ENCODE assay signal across 37 cellular contexts in the genomic region with DNA sequence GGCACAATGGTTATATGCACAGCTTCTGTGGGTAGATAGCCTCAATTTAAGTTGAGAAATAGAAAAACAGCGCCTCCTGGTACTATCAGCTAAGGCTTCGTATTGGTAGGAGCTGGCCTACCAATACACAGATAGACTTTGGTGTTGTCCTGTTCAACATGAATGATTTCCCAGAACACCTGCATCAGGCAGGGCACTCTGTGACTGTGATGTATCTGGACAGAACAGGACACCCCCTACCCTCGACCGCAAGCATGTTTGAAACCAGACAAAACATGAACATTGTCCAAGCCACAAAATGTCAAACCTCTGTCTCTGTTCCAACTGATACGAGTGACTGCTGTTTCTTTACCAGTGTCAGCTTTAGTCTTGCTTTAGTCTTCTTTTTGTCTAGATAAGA.
"Had no signal": no experiment of that assay in that cellular context is flagged by ENCODE, and none has a peak within 500 bp of the region (broad histone marks: within the 10 kb centered on the region; RNA-seq: fewer than 3 reads in every experiment).

No MANE protein-coding gene starts in this region.

- H3K9me3 Mint-ChIP-seq: activated naive CD4-positive, alpha-beta T cell treated with anti-CD3 and anti-CD28 coated beads, Interleukin-2, amount 50 U/mL, for 24 hours; activated T-cell treated with anti-CD3 and anti-CD28 coated beads, Interleukin-2, amount 50 U/mL, for 4 hours; central memory CD8-positive, alpha-beta T cell had no signal

- H3K4me1 ChIP-seq: adrenal gland, ascending aorta, body of pancreas, breast epithelium had no signal

- H3K4me3 ChIP-seq: adrenal gland, ascending aorta, body of pancreas, breast epithelium, cardiac muscle cell had no signal

- H3K36me3 Mint-ChIP-seq: activated naive CD4-positive, alpha-beta T cell treated with anti-CD3 and anti-CD28 coated beads, Interleukin-2, amount 10 ng/mL, durations not matched to agents 7 days and 5 days; activated naive CD4-positive, alpha-beta T cell treated with anti-CD3 and anti-CD28 coated beads, Interleukin-2, amount 50 U/mL, for 24 hours; activated naive CD4-positive, alpha-beta T cell treated with anti-CD3 and anti-CD28 coated beads, Interleukin-2, amount 50 U/mL, for 72 hours; activated naive CD8-positive, alpha-beta T cell; activated naive CD8-positive, alpha-beta T cell treated with anti-CD3 and anti-CD28 coated beads for 36 hours; activated naive CD8-positive, alpha-beta T cell treated with anti-CD3 and anti-CD28 coated beads, Interleukin-2, amount 10 ng/mL, durations not matched to agents 7 days and 5 days; brain had no signal

- H3K27ac ChIP-seq: adrenal gland, ascending aorta, body of pancreas, brain microvascular endothelial cell, breast epithelium, cardiac muscle cell had no signal

- H3K27me3 ChIP-seq: adrenal gland, ascending aorta, body of pancreas, brain microvascular endothelial cell, breast epithelium, cardiac muscle cell had no signal

- H3K4me1 Mint-ChIP-seq: activated naive CD4-positive, alpha-beta T cell treated with anti-CD3 and anti-CD28 coated beads, Interleukin-2, amount 10 ng/mL, durations not matched to agents 7 days and 5 days; activated naive CD4-positive, alpha-beta T cell treated with anti-CD3 and anti-CD28 coated beads, Interleukin-2, amount 50 U/mL, for 24 hours; activated naive CD8-positive, alpha-beta T cell treated with anti-CD3 and anti-CD28 coated beads for 36 hours; activated naive CD8-positive, alpha-beta T cell treated with anti-CD3 and anti-CD28 coated beads, Interleukin-2, amount 10 ng/mL, durations not matched to agents 7 days and 5 days; activated naive CD8-positive, alpha-beta T cell treated with anti-CD3 and anti-CD28 coated beads, Interleukin-2, amount 50 U/mL, for 24 hours; activated T-helper 17 cell treated with anti-CD3 and anti-CD28 coated beads, Interleukin-2, amount 50 U/mL, for 72 hours; central memory CD8-positive, alpha-beta T cell had no signal

- H3K4me3 Mint-ChIP-seq: activated naive CD4-positive, alpha-beta T cell treated with anti-CD3 and anti-CD28 coated beads for 36 hours; activated naive CD4-positive, alpha-beta T cell treated with anti-CD3 and anti-CD28 coated beads, Interleukin-2, amount 10 ng/mL, durations not matched to agents 7 days and 5 days; activated naive CD4-positive, alpha-beta T cell treated with anti-CD3 and anti-CD28 coated beads, Interleukin-2, amount 50 U/mL, for 24 hours; activated naive CD8-positive, alpha-beta T cell; activated naive CD8-positive, alpha-beta T cell treated with anti-CD3 and anti-CD28 coated beads for 36 hours; activated naive CD8-positive, alpha-beta T cell treated with anti-CD3 and anti-CD28 coated beads, Interleukin-2, amount 10 ng/mL, durations not matched to agents 7 days and 5 days; activated naive CD8-positive, alpha-beta T cell treated with anti-CD3 and anti-CD28 coated beads, Interleukin-2, amount 50 U/mL, for 24 hours; activated T-cell treated with anti-CD3 and anti-CD28 coated beads, Interleukin-2, amount 50 U/mL, for 24 hours; activated T-cell treated with anti-CD3 and anti-CD28 coated beads, Interleukin-2, amount 50 U/mL, for 4 hours; activated T-cell treated with anti-CD3 and anti-CD28 coated beads, Interleukin-2, amount 50 U/mL, for 72 hours; activated T-helper 1 cell treated with anti-CD3 and anti-CD28 coated beads, Interleukin-12 subunit alpha, Interleukin-12 subunit beta, Interleukin-2, Interleukin-4 antibody, amounts not matched to agents 30 ng/mL and 10 ng/mL and 1 ng/mL, durations not matched to agents 14 hours and 24 hours and 36 hours; activated T-helper 17 cell treated with anti-CD3 and anti-CD28 coated beads, Interleukin-2, amount 50 U/mL, for 72 hours; brain; central memory CD8-positive, alpha-beta T cell had no signal

- H3K27me3 Mint-ChIP-seq: activated naive CD4-positive, alpha-beta T cell treated with anti-CD3 and anti-CD28 coated beads, Interleukin-2, amount 50 U/mL, for 24 hours; activated naive CD8-positive, alpha-beta T cell; activated T-cell treated with anti-CD3 and anti-CD28 coated beads, Interleukin-2, amount 50 U/mL, for 24 hours had no signal

- DNase-seq: activated effector memory CD4-positive, alpha-beta T cell treated with anti-CD3 and anti-CD28 coated beads, Interleukin-2, amount 50 U/mL, for 16 hours; activated effector memory CD4-positive, alpha-beta T cell treated with Interleukin-2 at 50 U/mL for 16 hours; activated gamma-delta T cell; activated gamma-delta T cell treated with Interleukin-2 at 50 U/mL for 16 hours; activated naive CD4-positive, alpha-beta T cell; activated naive CD4-positive, alpha-beta T cell treated with anti-CD3 and anti-CD28 coated beads for 36 hours; activated naive CD4-positive, alpha-beta T cell treated with anti-CD3 and anti-CD28 coated beads, Interleukin-2, amount 10 ng/mL, durations not matched to agents 7 days and 5 days; activated naive CD4-positive, alpha-beta T cell treated with anti-CD3 and anti-CD28 coated beads, Interleukin-2, amount 50 U/mL, for 16 hours; activated naive CD4-positive, alpha-beta T cell treated with Interleukin-2 at 50 U/mL for 16 hours; activated naive CD8-positive, alpha-beta T cell treated with anti-CD3 and anti-CD28 coated beads for 36 hours; activated naive CD8-positive, alpha-beta T cell treated with anti-CD3 and anti-CD28 coated beads, Interleukin-2, amount 10 ng/mL, durations not matched to agents 7 days and 5 days; activated naive CD8-positive, alpha-beta T cell treated with anti-CD3 and anti-CD28 coated beads, Interleukin-2, amount 50 U/mL, for 24 hours; activated T-cell treated with anti-CD3 and anti-CD28 coated beads, Interleukin-2, amount 50 U/mL, for 1 hour; activated T-cell treated with anti-CD3 and anti-CD28 coated beads, Interleukin-2, amount 50 U/mL, for 24 hours; activated T-cell treated with anti-CD3 and anti-CD28 coated beads, Interleukin-2, amount 50 U/mL, for 4 hours; activated T-cell treated with anti-CD3 and anti-CD28 coated beads, Interleukin-2, amount 50 U/mL, for 48 hours; activated T-cell treated with anti-CD3 and anti-CD28 coated beads, Interleukin-2, amount 50 U/mL, for 72 hours; adrenal gland; amniotic stem cell; anterior cingulate cortex; aorta; body of pancreas; brain microvascular endothelial cell; caudate nucleus; central memory CD4-positive, alpha-beta T cell; cerebellar nuclear complex had no signal

- H3K27ac Mint-ChIP-seq: activated naive CD4-positive, alpha-beta T cell treated with anti-CD3 and anti-CD28 coated beads for 36 hours; activated naive CD4-positive, alpha-beta T cell treated with anti-CD3 and anti-CD28 coated beads, Interleukin-2, amount 10 ng/mL, durations not matched to agents 7 days and 5 days; activated naive CD4-positive, alpha-beta T cell treated with anti-CD3 and anti-CD28 coated beads, Interleukin-2, amount 50 U/mL, for 24 hours; activated naive CD4-positive, alpha-beta T cell treated with anti-CD3 and anti-CD28 coated beads, Interleukin-2, amount 50 U/mL, for 72 hours; activated naive CD8-positive, alpha-beta T cell; activated naive CD8-positive, alpha-beta T cell treated with anti-CD3 and anti-CD28 coated beads for 36 hours; activated naive CD8-positive, alpha-beta T cell treated with anti-CD3 and anti-CD28 coated beads, Interleukin-2, amount 10 ng/mL, durations not matched to agents 7 days and 5 days; activated naive CD8-positive, alpha-beta T cell treated with anti-CD3 and anti-CD28 coated beads, Interleukin-2, amount 50 U/mL, for 24 hours; activated T-cell treated with anti-CD3 and anti-CD28 coated beads, Interleukin-2, amount 50 U/mL, for 24 hours; activated T-cell treated with anti-CD3 and anti-CD28 coated beads, Interleukin-2, amount 50 U/mL, for 72 hours; activated T-helper 1 cell treated with anti-CD3 and anti-CD28 coated beads, Interleukin-12 subunit alpha, Interleukin-12 subunit beta, Interleukin-2, Interleukin-4 antibody, amounts not matched to agents 30 ng/mL and 10 ng/mL and 1 ng/mL, durations not matched to agents 14 hours and 24 hours and 36 hours; activated T-helper 17 cell treated with anti-CD3 and anti-CD28 coated beads, Interleukin-2, amount 50 U/mL, for 72 hours; activated T-helper 2 cell treated with anti-CD3 and anti-CD28 coated beads, Interferon-gamma antibody, Interleukin-2, Interleukin-4, amounts not matched to agents 10 μg/mL and 5 μg/mL and 100 μg/mL, durations not matched to agents 14 hours and 24 hours and 36 hours; brain had no signal

- ATAC-seq: activated naive CD4-positive, alpha-beta T cell treated with anti-CD3 and anti-CD28 coated beads, Interleukin-2, amount 50 U/mL, for 72 hours; activated naive CD8-positive, alpha-beta T cell treated with anti-CD3 and anti-CD28 coated beads, Interleukin-2, amount 50 U/mL, for 24 hours; activated T-cell treated with anti-CD3 and anti-CD28 coated beads, Interleukin-2, amount 50 U/mL, for 4 hours; activated T-cell treated with anti-CD3 and anti-CD28 coated beads, Interleukin-2, amount 50 U/mL, for 72 hours; activated T-helper 17 cell treated with anti-CD3 and anti-CD28 coated beads, Interleukin-2, amount 50 U/mL, for 72 hours; body of pancreas had no signal

- H3K36me3 ChIP-seq: adrenal gland, ascending aorta, brain microvascular endothelial cell, breast epithelium, cardiac muscle cell had no signal

- H3K9me3 ChIP-seq: adrenal gland, ascending aorta, body of pancreas, breast epithelium had no signal
